In the genomic region with DNA sequence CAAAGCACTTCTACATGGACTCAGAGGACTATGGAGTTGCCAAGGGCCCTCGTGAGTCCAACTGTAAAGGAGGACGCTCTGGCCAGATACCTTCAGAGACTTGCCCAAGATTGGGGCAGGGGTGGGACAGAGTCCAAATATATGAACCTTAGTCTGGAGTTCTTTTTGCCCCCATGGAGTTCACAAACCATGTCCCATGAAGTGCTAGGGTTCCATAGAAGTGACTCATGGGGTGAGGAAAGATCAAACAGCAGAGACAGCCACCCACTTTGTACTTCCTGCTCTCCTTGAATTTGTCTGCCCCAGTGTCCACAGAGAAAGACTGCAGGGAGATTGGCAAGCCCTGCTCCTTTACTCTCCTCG, we compare ENCODE assay signal across 14 cellular contexts. TPM values are rescaled to one million over a fixed set of nuclear protein-coding genes. Genes with fewer than 3 reads are reported as not detected.
DNase-seq lines count a peak whose midpoint lies in the region; ATAC-seq and TF ChIP-seq lines count a peak whose summit lies in the region.
"Had no signal": no experiment of that assay in that cellular context is flagged by ENCODE, and none has a peak within 500 bp of the region (broad histone marks: within the 10 kb centered on the region; RNA-seq: fewer than 3 reads in every experiment).

No MANE protein-coding gene starts in this region.

- H4K8ac ChIP-seq in mesendoderm (ENCODE audit: low read depth, low read length): no peak overlapping the region

- no peak for TF ChIP-seq CTCF in lung (IDR thresholded peaks at IDR 0.05; ENCODE audit: control extremely low read depth, extremely low read depth)
- TF ChIP-seq CTCF in natural killer cell (IDR thresholded peaks at IDR 0.05): no peak

- no peaks in the 10 kb centered on the region for H3K36me3 Mint-ChIP-seq in natural killer cell

- H3K27me3 ChIP-seq in lung (ENCODE audit: control insufficient read depth, insufficient read depth): no peaks in the 10 kb centered on the region
- H3K27me3 ChIP-seq in mesendoderm (ENCODE audit: insufficient read depth, low read length, poor library complexity): no peaks in the 10 kb centered on the region

- H3K9ac ChIP-seq in mesendoderm (ENCODE audit: low read length): no peak overlapping the region

- H3K27me3 Mint-ChIP-seq in natural killer cell (ENCODE audit: low read depth in 2 of 2): peaks cover 0 to 4% of the 10 kb centered on the region in 2 donors

- in situ Hi-C loops in ACHN (cut with HindIII; ENCODE audit: low pct_ligation_motif_present, low pct_unique_long_range_greater_than_20kb, low sequenced_read_pairs): no loop called here

- no peak overlapping the region for H3K27ac Mint-ChIP-seq in natural killer cell

- H3K79me2 ChIP-seq in mesendoderm (ENCODE audit: control insufficient read depth, insufficient read depth, low read length): no peaks in the 10 kb centered on the region

- no peak overlapping the region for H2BK15ac ChIP-seq in mesendoderm (replicated peaks; ENCODE audit: low read depth)

- peak; percentile 58 for DNase-seq in ACHN
- peak; percentile 57 for DNase-seq in LHCN-M2 (ENCODE audit: low read depth)
- no peak for DNase-seq in epithelial cell of prostate (ENCODE audit: low read depth, low spot score)
- no peak for DNase-seq in lung (ENCODE audit: low spot score)
- no peak for DNase-seq in activated CD4-positive, CD25-positive, alpha-beta regulatory T cell (lab: John Stamatoyannopoulos, UW)
- DNase-seq in mesendoderm: no peak
- no peak for DNase-seq in natural killer cell
- no peak for DNase-seq in NCI-H69 (lab: John Stamatoyannopoulos, UW)
- DNase-seq: activated CD8-positive, alpha-beta memory T cell treated with anti-CD3 and anti-CD28 coated beads, Interleukin-2, amount 50 U/mL, for 4 hours; central memory CD4-positive, alpha-beta T cell; KG1; NCI-H446; nucleus accumbens had no signal

- no peak overlapping the region for H3K23ac ChIP-seq in mesendoderm (ENCODE audit: low read length)

- peak overlapping the region; percentile 94 for H3K27ac ChIP-seq in epithelial cell of prostate
- H3K27ac ChIP-seq in lung (ENCODE audit: low read depth in 1 of 2, low read length in 1 of 2): peak overlapping the region; percentile 59 to 97
- H3K27ac ChIP-seq in mesendoderm (ENCODE audit: low read depth, low read length): no peak overlapping the region
- H3K27ac ChIP-seq: C4-2B had no signal

- no peak overlapping the region for H4K5ac ChIP-seq in mesendoderm (ENCODE audit: low read length)

- no peak for ATAC-seq in lung (ENCODE audit: insufficient read depth, low FRiP score)
- ATAC-seq in natural killer cell: no peak

- intact Hi-C loops in natural killer cell (cut with micrococcal nuclease): no loop called here

- no peak overlapping the region for H2BK120ac ChIP-seq in mesendoderm (ENCODE audit: low read depth, low read length)

- WGBS in lung, 2 donors: 89 to 95% methylated on average over 3 of the region's 3 CpGs
- WGBS in mesendoderm (ENCODE audit: extremely low coverage, insufficient coverage, low lambda C conversion rate): no CpG with 5 or more reads among the region's 3 CpGs

- H3K4me1 ChIP-seq in lung (ENCODE audit: control insufficient read depth in 2 of 2, insufficient read depth in 2 of 2, low read length in 2 of 2) (peaks cover 2 to 3% of the 10 kb centered on the region in 2 donors), mesendoderm (ENCODE audit: control insufficient read depth, low read depth, low read length) (peaks cover 3% of the 10 kb centered on the region)

- no peak overlapping the region for H2BK5ac ChIP-seq in mesendoderm (ENCODE audit: low read length)

- no peaks in the 10 kb centered on the region for H3K79me1 ChIP-seq in mesendoderm (ENCODE audit: low read length)

- H3K9me3 Mint-ChIP-seq in natural killer cell: no peaks in the 10 kb centered on the region

- H3K4me1 Mint-ChIP-seq in natural killer cell: no peaks in the 10 kb centered on the region

- H3K4me3 Mint-ChIP-seq in natural killer cell: no peak overlapping the region

- H3K4me2 ChIP-seq in mesendoderm (ENCODE audit: low read length): no peak overlapping the region

- no peak overlapping the region for H3K56ac ChIP-seq in mesendoderm (ENCODE audit: low read length)

- H3K36me3 ChIP-seq in lung (ENCODE audit: control insufficient read depth in 2 of 2, insufficient read depth in 2 of 2, low read length in 2 of 2): no peaks in the 10 kb centered on the region
- no peaks in the 10 kb centered on the region for H3K36me3 ChIP-seq in mesendoderm (ENCODE audit: control insufficient read depth, insufficient read depth, low read length)

- no peak overlapping the region for H2AK5ac ChIP-seq in mesendoderm (ENCODE audit: low read length)

- H3K4me3 ChIP-seq in lung (no peak overlapping the region), mesendoderm (ENCODE audit: low read length) (no peak overlapping the region)

- H3K9me3 ChIP-seq in lung (ENCODE audit: control insufficient read depth in 2 of 2, insufficient read depth in 1 of 2, low read length in 1 of 2): no peaks in the 10 kb centered on the region

- no peak overlapping the region for H3K18ac ChIP-seq in mesendoderm (ENCODE audit: low read length)

- no peak overlapping the region for H3K4ac ChIP-seq in mesendoderm (ENCODE audit: low read depth, low read length)

RNA-seq across cellular contexts. Expression of a gene that starts 29.0 kb away (rescaled TPM):
- total RNA-seq in LHCN-M2 (2014; rRNA removed) (not detected in 2 replicates), lung (1 to 10 TPM; 2.1 to 2.9 TPM), natural killer cell (not detected)
- polyA plus RNA-seq in LHCN-M2 (2012): not detected
- under 1 TPM; 0.30 to 0.37 TPM for polyA plus RNA-seq in lung
- 0.07 TPM for polyA plus RNA-seq in mesendoderm (2013, experiment 1 of 2)
- polyA plus RNA-seq in mesendoderm (2013, experiment 2 of 2): 0.06 TPM

RNA-seq across cellular contexts. Expression of a gene that starts 59.9 kb away (rescaled TPM):
- 7.0 and 11.1 TPM in 2 replicates for total RNA-seq in LHCN-M2 (2014; rRNA removed)
- 4.4 TPM for polyA plus RNA-seq in LHCN-M2 (2012)
- 10 to 100 TPM in 1 of 2 donors, 1 to 10 TPM in 1; 9.7 to 12.3 TPM for total RNA-seq in lung
- polyA plus RNA-seq in lung: 10 to 100 TPM in 1 of 2 donors, 1 to 10 TPM in 1; 5.7 to 10.5 TPM
- 20.3 TPM for polyA plus RNA-seq in mesendoderm (2013, experiment 1 of 2)
- 21.0 TPM for polyA plus RNA-seq in mesendoderm (2013, experiment 2 of 2)
- total RNA-seq in natural killer cell: 1 to 10 TPM; 6.5 to 9.6 (median 8.9) TPM

Comparison
In these comparisons a context has a peak if more than half of its experiments do, and no peak if none do; other contexts are left out.
1. DNase-seq: peak in ACHN (single experiment) and LHCN-M2 (single experiment); none in epithelial cell of prostate (single experiment), lung (single experiment), activated CD4-positive, CD25-positive, alpha-beta regulatory T cell (0 of 4), mesendoderm (single experiment), natural killer cell (single experiment) and NCI-H69 (single experiment).